8 cellular contexts compared by ENCODE assay signal in genomic region chr4:18020145-18020670, GRCh38. TPM values are rescaled to one million over a fixed set of nuclear protein-coding genes. Genes with fewer than 3 reads are reported as not detected.
DNase-seq lines count a peak whose midpoint lies in the region; ATAC-seq, FAIRE-seq and TF ChIP-seq lines count a peak whose summit lies in the region.

No MANE protein-coding gene starts in this region.

- H3K27me3 Mint-ChIP-seq in Calu3 (ENCODE audit: unreplicated experiment) (peaks cover 14% of the 10 kb centered on the region), glutamatergic neuron (ENCODE audit: unreplicated experiment) (peaks cover 7% of the 10 kb centered on the region)
- peaks cover 19% of the 10 kb centered on the region for H3K27me3 Mint-ChIP-seq in activated T-helper 17 cell treated with anti-CD3 and anti-CD28 coated beads, Interleukin-2, amount 50 U/mL, for 72 hours

- TF ChIP-seq POLR2A in GM18505 (IDR thresholded peaks at IDR 0.05; ENCODE audit: borderline replicate concordance, extremely low read depth, insufficient read depth, insufficient read length), result no peak

- FAIRE-seq in D721Med (lab: Jason Lieb, UNC), result no peak

- CTCF ChIA-PET in Calu3 (lab: Charles Lee), result no interaction called here

- H3K27ac Mint-ChIP-seq in Calu3 (ENCODE audit: unreplicated experiment), result peak overlapping the region; percentile 79
- H3K27ac Mint-ChIP-seq in activated T-helper 17 cell treated with anti-CD3 and anti-CD28 coated beads, Interleukin-2, amount 50 U/mL, for 72 hours, result peak overlapping the region; percentile 90
- peak overlapping the region; percentile 95 for H3K27ac Mint-ChIP-seq in glutamatergic neuron (ENCODE audit: unreplicated experiment)

- H3K4me3 Mint-ChIP-seq in Calu3 (ENCODE audit: low read depth, unreplicated experiment) (peak overlapping the region; percentile 94), glutamatergic neuron (ENCODE audit: unreplicated experiment) (peak overlapping the region; percentile 98)
- peak overlapping the region; percentile 89 for H3K4me3 Mint-ChIP-seq in activated T-helper 17 cell treated with anti-CD3 and anti-CD28 coated beads, Interleukin-2, amount 50 U/mL, for 72 hours

- H3K4me1 Mint-ChIP-seq in Calu3 (ENCODE audit: low read depth, unreplicated experiment) (no peaks in the 10 kb centered on the region), glutamatergic neuron (ENCODE audit: low read depth, unreplicated experiment) (peaks cover 5% of the 10 kb centered on the region)
- peaks cover 10% of the 10 kb centered on the region for H3K4me1 Mint-ChIP-seq in activated T-helper 17 cell treated with anti-CD3 and anti-CD28 coated beads, Interleukin-2, amount 50 U/mL, for 72 hours

- no TSS peak for BruUV-seq in Calu3 (replicated peaks; lab: Mats Ljungman, UMichigan)

- ATAC-seq in activated T-helper 17 cell treated with anti-CD3 and anti-CD28 coated beads, Interleukin-2, amount 50 U/mL, for 72 hours (replicated peaks), result no peak
- no peak for ATAC-seq in HG03095 (IDR thresholded peaks at IDR 0.05; ENCODE audit: unreplicated experiment)
- no peak for ATAC-seq in GM18505 (IDR thresholded peaks at IDR 0.05; ENCODE audit: unreplicated experiment)

- peaks cover 27% of the 10 kb centered on the region for H3K36me3 Mint-ChIP-seq in Calu3 (ENCODE audit: insufficient read depth, unreplicated experiment)
- peaks cover 7% of the 10 kb centered on the region for H3K36me3 Mint-ChIP-seq in activated T-helper 17 cell treated with anti-CD3 and anti-CD28 coated beads, Interleukin-2, amount 50 U/mL, for 72 hours (ENCODE audit: low read depth)
- H3K36me3 Mint-ChIP-seq in glutamatergic neuron (ENCODE audit: unreplicated experiment), result no peaks in the 10 kb centered on the region

- no peak for TF ChIP-seq CTCF in Calu3 (IDR thresholded peaks at IDR 0.05; ENCODE audit: unreplicated experiment)
- TF ChIP-seq CTCF in glutamatergic neuron (IDR thresholded peaks at IDR 0.05; ENCODE audit: partially characterized antibody, unreplicated experiment), result no peak
- no peak for TF ChIP-seq CTCF in D721Med (IDR thresholded peaks at IDR 0.05; ENCODE audit: insufficient read depth, missing control alignments)

- no peaks in the 10 kb centered on the region for H3K9me3 Mint-ChIP-seq in Calu3 (ENCODE audit: low read depth, unreplicated experiment)
- no peaks in the 10 kb centered on the region for H3K9me3 Mint-ChIP-seq in activated T-helper 17 cell treated with anti-CD3 and anti-CD28 coated beads, Interleukin-2, amount 50 U/mL, for 72 hours
- H3K9me3 Mint-ChIP-seq in glutamatergic neuron (ENCODE audit: unreplicated experiment), result peaks cover 11% of the 10 kb centered on the region

- peak; percentile 2 for DNase-seq in Calu3
- DNase-seq in HuH-7.5 (ENCODE audit: low spot score), result peak; percentile 20
- peak; percentile 14 for DNase-seq in glutamatergic neuron
- peak; percentile 16 for DNase-seq in renal cortical epithelial cell (ENCODE audit: low read depth)
- DNase-seq in D721Med (ENCODE audit: insufficient read length, low spot score), result no peak

- intact Hi-C loops in Calu3 (cut with micrococcal nuclease; ENCODE audit: unreplicated experiment), result loop anchor here (5.0 to 10.0 kb wide), 3 partner anchors 92 to 205 kb away; partner anchors contain the start of genes DCAF16 and NCAPG

RNA-seq across cellular contexts. Expression of gene LCORL, which starts 1.3 kb away (rescaled TPM):
- total RNA-seq in Calu3 (2022), result 14.4 and 15.4 TPM in 2 replicates
- 1 to 10 TPM; 6.4 to 6.6 TPM for total RNA-seq in activated T-helper 17 cell treated with anti-CD3 and anti-CD28 coated beads, Interleukin-2, amount 50 U/mL, for 72 hours
- total RNA-seq in glutamatergic neuron (ENCODE audit: unreplicated experiment), result 30.8 TPM
- 25.4 and 28.3 TPM in 2 replicates for total RNA-seq in renal cortical epithelial cell
